ENCODE assay signal across 17 cellular contexts in genomic region chr14:92389598-92390126, GRCh38.
DNase-seq lines count a peak whose midpoint lies in the region; ATAC-seq, FAIRE-seq and TF ChIP-seq lines count a peak whose summit lies in the region.
"Had no signal": no experiment of that assay in that cellular context is flagged by ENCODE, and none has a peak within 500 bp of the region (broad histone marks: within the 10 kb centered on the region; RNA-seq: fewer than 3 reads in every experiment).

No MANE protein-coding gene starts in this region.

- H3K36me3 ChIP-seq in OCI-LY7 (ENCODE audit: insufficient read depth, low read length), result no peaks in the 10 kb centered on the region
- no peaks in the 10 kb centered on the region for H3K36me3 ChIP-seq in H1 (ENCODE audit: control insufficient read depth in 2 of 4, insufficient read depth in 4 of 4, low read length in 3 of 4)
- H3K36me3 ChIP-seq in mammary epithelial cell (ENCODE audit: insufficient read depth, low read length), result no peaks in the 10 kb centered on the region

- WGBS in H1 (ENCODE audit: extremely low coverage in 1 of 2, insufficient coverage in 1 of 2, insufficient read length in 1 of 2, insufficient replicate concordance in 2 of 2, low coverage in 1 of 2, low lambda C conversion rate in 2 of 2, missing lambda C conversion rate in 1 of 2), 2 experiments, result 89% methylated on average over 11 of the region's 11 CpGs; no CpG with 5 or more reads in 1 of the 2 experiments
- WGBS in mammary epithelial cell (ENCODE audit: low coverage, missing lambda C conversion rate), result 67% methylated on average over 6 of the region's 11 CpGs

- BruUV-seq in OCI-LY7 (replicated peaks; lab: Mats Ljungman, UMichigan), result no TSS peak
- BruUV-seq in mammary epithelial cell (replicated peaks; lab: Mats Ljungman, UMichigan), result no TSS peak

- H3K9ac ChIP-seq in H1 (replicated peaks in 1 of 4; ENCODE audit: extremely low read depth in 1 of 4, low read depth in 3 of 4, low read length in 3 of 4) (no peak overlapping the region), mammary epithelial cell (ENCODE audit: insufficient read depth, low read length) (no peak overlapping the region)

- no peak for DNase-seq in activated naive CD8-positive, alpha-beta T cell treated with anti-CD3 and anti-CD28 coated beads, Interleukin-2, amount 10 ng/mL, durations not matched to agents 7 days and 5 days
- no peak for DNase-seq in activated naive CD8-positive, alpha-beta T cell treated with anti-CD3 and anti-CD28 coated beads for 36 hours
- DNase-seq in OCI-LY7 (ENCODE audit: low spot score) (peak; percentile 11), H1 (ENCODE audit: low read depth in 1 of 2, low spot score in 2 of 2) (no peak), mammary epithelial cell (no peak), T-helper 2 cell (no peak), NCI-H2107 (lab: John Stamatoyannopoulos, UW) (no peak)
- no peak for DNase-seq in stimulated activated CD8-positive, alpha-beta memory T cell treated with anti-CD3 and anti-CD28 coated beads, Interleukin-4, amount 100 ng/mL, for 48 hours
- DNase-seq: CD4-positive, alpha-beta T cell; DND-41; H7; NCI-H146; NCI-H345; NCI-H748 treated with DMSO at 0.1 percent for 48 hours; SHP77 treated with DMSO at 0.1 percent for 48 hours had no signal

- TF ChIP-seq CTCF in OCI-LY7 (conservative IDR thresholded peaks at IDR 0.05; ENCODE audit: low read length) (no peak), H1 (IDR thresholded peaks at IDR 0.05; ENCODE audit: control extremely low read depth in 1 of 3, insufficient read depth in 1 of 3, low read depth in 1 of 3, low read length in 3 of 3) (no peak), mammary epithelial cell (conservative IDR thresholded peaks at IDR 0.05 in 1 of 2, IDR thresholded peaks at IDR 0.05 in 1 of 2; ENCODE audit: extremely low read depth in 1 of 2, insufficient read depth in 1 of 2, low read depth in 1 of 2, low read length in 2 of 2) (no peak)

- H2AFZ ChIP-seq in OCI-LY7 (ENCODE audit: low read length) (no peak overlapping the region), H1 (ENCODE audit: low read length) (0 out of 2 replicates have a peak overlapping the region, but pooled peaks have one; percentile 47), mammary epithelial cell (ENCODE audit: low read depth, low read length) (no peak overlapping the region)

- no peak overlapping the region; the same call in 1 of the 2 replicates for H3K18ac ChIP-seq in H1 (ENCODE audit: extremely low read depth, low read length)

- TF ChIP-seq POLR2A in H1 (IDR thresholded peaks at IDR 0.05; ENCODE audit: control extremely low read depth in 1 of 2, low read depth in 2 of 2, low read length in 2 of 2), result no peak

- H3K4ac ChIP-seq in H1 (replicated peaks; ENCODE audit: insufficient read length, low read depth, low read length), result no peak overlapping the region

- H4K8ac ChIP-seq in H1 (ENCODE audit: extremely low read depth, insufficient read depth, low read length), result peak overlapping the region; percentile 65; the same call in 1 of the 2 replicates

- peak; percentile 45 for ATAC-seq in activated naive CD8-positive, alpha-beta T cell treated with anti-CD3 and anti-CD28 coated beads, Interleukin-2, amount 10 ng/mL, durations not matched to agents 7 days and 5 days (ENCODE audit: low read depth)
- ATAC-seq: A549 had no signal

- H3K9me3 ChIP-seq in OCI-LY7 (ENCODE audit: low read length) (no peaks in the 10 kb centered on the region), H1 (ENCODE audit: insufficient read depth in 2 of 2, low read depth in 1 of 2, low read length in 1 of 2) (no peaks in the 10 kb centered on the region), mammary epithelial cell (replicated peaks; ENCODE audit: insufficient read depth, low read length) (no peaks in the 10 kb centered on the region)
- H3K9me3 ChIP-seq: A549 had no signal

- H3K4me1 Mint-ChIP-seq in activated naive CD8-positive, alpha-beta T cell treated with anti-CD3 and anti-CD28 coated beads, Interleukin-2, amount 10 ng/mL, durations not matched to agents 7 days and 5 days, result peaks cover 6% of the 10 kb centered on the region
- H3K4me1 Mint-ChIP-seq in activated naive CD8-positive, alpha-beta T cell treated with anti-CD3 and anti-CD28 coated beads for 36 hours, result no peaks in the 10 kb centered on the region

- H3K36me3 Mint-ChIP-seq in activated naive CD8-positive, alpha-beta T cell treated with anti-CD3 and anti-CD28 coated beads, Interleukin-2, amount 10 ng/mL, durations not matched to agents 7 days and 5 days, result no peaks in the 10 kb centered on the region
- H3K36me3 Mint-ChIP-seq in activated naive CD8-positive, alpha-beta T cell treated with anti-CD3 and anti-CD28 coated beads for 36 hours, result no peaks in the 10 kb centered on the region

- no peak overlapping the region for H2BK20ac ChIP-seq in H1 (ENCODE audit: low read length)

- H3K79me1 ChIP-seq in H1 (ENCODE audit: low read depth, low read length), result no peaks in the 10 kb centered on the region

- H3K4me2 ChIP-seq in OCI-LY7 (ENCODE audit: low read length) (no peak overlapping the region), H1 (ENCODE audit: insufficient read depth in 1 of 2, low read depth in 2 of 2, low read length in 2 of 2) (no peak overlapping the region), mammary epithelial cell (ENCODE audit: insufficient read depth, low read depth, low read length) (no peak overlapping the region)
- H3K4me2 ChIP-seq: A549 had no signal

- no peak overlapping the region for H3K56ac ChIP-seq in H1 (replicated peaks; ENCODE audit: insufficient read length, low read depth, low read length)

- peak overlapping the region; percentile 65; the same call in 1 of the 2 replicates for H2AK5ac ChIP-seq in H1 (ENCODE audit: low read depth, low read length)

- H3K9me2 ChIP-seq in OCI-LY7 (ENCODE audit: insufficient read depth, low read length), result no peaks in the 10 kb centered on the region

- dilution Hi-C loops in mammary epithelial cell (cut with HindIII; ENCODE audit: low sequenced_read_pairs), result no loop called here

- peaks cover 4% of the 10 kb centered on the region for H3K27me3 Mint-ChIP-seq in activated naive CD8-positive, alpha-beta T cell treated with anti-CD3 and anti-CD28 coated beads, Interleukin-2, amount 10 ng/mL, durations not matched to agents 7 days and 5 days
- H3K27me3 Mint-ChIP-seq in activated naive CD8-positive, alpha-beta T cell treated with anti-CD3 and anti-CD28 coated beads for 36 hours, result no peaks in the 10 kb centered on the region
- H3K27me3 Mint-ChIP-seq: CD4-positive, alpha-beta T cell had no signal

- no peaks in the 10 kb centered on the region for H3K9me3 Mint-ChIP-seq in activated naive CD8-positive, alpha-beta T cell treated with anti-CD3 and anti-CD28 coated beads, Interleukin-2, amount 10 ng/mL, durations not matched to agents 7 days and 5 days
- H3K9me3 Mint-ChIP-seq in activated naive CD8-positive, alpha-beta T cell treated with anti-CD3 and anti-CD28 coated beads for 36 hours, result no peaks in the 10 kb centered on the region
- H3K9me3 Mint-ChIP-seq: CD4-positive, alpha-beta T cell had no signal

- H2BK12ac ChIP-seq in H1 (ENCODE audit: low read depth, low read length), result no peak overlapping the region

- in situ Hi-C loops in mammary epithelial cell (cut with MboI; ENCODE audit: low sequenced_read_pairs in 2 of 2), result no loop called here

- H3K79me2 ChIP-seq in OCI-LY7 (ENCODE audit: insufficient read depth, low read depth, low read length) (no peaks in the 10 kb centered on the region), H1 (ENCODE audit: control insufficient read depth in 1 of 2, insufficient read depth in 2 of 2, low read length in 2 of 2) (no peaks in the 10 kb centered on the region), mammary epithelial cell (ENCODE audit: insufficient read depth, low read length) (no peaks in the 10 kb centered on the region)

- H3K4me3 ChIP-seq in OCI-LY7 (ENCODE audit: low read depth, low read length, poor library complexity, severe bottlenecking) (no peak overlapping the region), H1 (ENCODE audit: extremely low read depth in 1 of 4, insufficient read depth in 2 of 4, low read depth in 3 of 4, low read length in 4 of 4) (no peak overlapping the region), mammary epithelial cell (replicated peaks in 1 of 3; ENCODE audit: insufficient read depth in 1 of 3, low read depth in 2 of 3, low read length in 3 of 3) (no peak overlapping the region)
- H3K4me3 ChIP-seq: A549 had no signal

- H3K27me3 ChIP-seq in H1 (replicated peaks in 1 of 4; ENCODE audit: control insufficient read depth in 3 of 4, extremely low read depth in 1 of 4, insufficient read depth in 3 of 4, low read length in 3 of 4) (no peaks in the 10 kb centered on the region), mammary epithelial cell (ENCODE audit: insufficient read depth, low read length) (no peaks in the 10 kb centered on the region)

- no peak overlapping the region for H3K23ac ChIP-seq in H1 (ENCODE audit: insufficient read length)

- POLR2A ChIA-PET in activated naive CD8-positive, alpha-beta T cell treated with anti-CD3 and anti-CD28 coated beads, Interleukin-2, amount 10 ng/mL, durations not matched to agents 7 days and 5 days (lab: Charles Lee), result no interaction called here
- POLR2A ChIA-PET in OCI-LY7 (lab: Charles Lee) (no interaction called here), H1 (lab: Charles Lee; ENCODE audit: partially characterized antibody) (no interaction called here)

- H3K14ac ChIP-seq in H1 (ENCODE audit: insufficient read length), result no peak overlapping the region

- no peak for FAIRE-seq in H1 (lab: Jason Lieb, UNC)
- FAIRE-seq: A549, RCC 7860 had no signal

- TF ChIP-seq EP300 in H1 (IDR thresholded peaks at IDR 0.05; ENCODE audit: borderline replicate concordance in 1 of 2, low read depth in 2 of 2, low read length in 2 of 2), result no peak

- CTCF ChIA-PET in OCI-LY7 (lab: Charles Lee; ENCODE audit: unreplicated experiment) (no interaction called here), H1 (lab: Charles Lee; ENCODE audit: partially characterized antibody) (interaction anchor here (1.9 kb wide), 1 partner anchor 37 kb away, joined by 7 read pairs; no protein-coding TSS in a partner anchor), mammary epithelial cell (lab: Charles Lee; ENCODE audit: low non-redundant PET) (no interaction called here)

- intact Hi-C loops in OCI-LY7 (cut with micrococcal nuclease; ENCODE audit: unreplicated experiment) (no loop called here), mammary epithelial cell (cut with micrococcal nuclease) (loop anchor here (10.0 kb wide), 2 partner anchors 125 to 215 kb away; partner anchors contain the start of gene RIN3)

- H4K5ac ChIP-seq in H1 (ENCODE audit: insufficient read length, low read depth, low read length), result no peak overlapping the region

- 0 out of 2 replicates have a peak, but pooled peaks cover 2% of the 10 kb centered on the region for H3K23me2 ChIP-seq in H1 (ENCODE audit: low read depth, low read length)

- no peak overlapping the region for H2BK15ac ChIP-seq in H1 (ENCODE audit: low read length)

- H3K4me1 ChIP-seq in OCI-LY7 (ENCODE audit: insufficient read depth, low read length, poor library complexity, severe bottlenecking) (peaks cover 17% of the 10 kb centered on the region), H1 (replicated peaks in 1 of 4; ENCODE audit: control insufficient read depth in 3 of 4, insufficient read depth in 4 of 4, low read length in 3 of 4) (peaks cover 0 to 11% (median 1%) of the 10 kb centered on the region in 4 experiments; a peak in 5 of 7 replicates), mammary epithelial cell (ENCODE audit: insufficient read depth, low read length) (no peaks in the 10 kb centered on the region)
- H3K4me1 ChIP-seq: A549 had no signal

- TF ChIP-seq RAD21 in H1 (IDR thresholded peaks at IDR 0.05 in 1 of 2, conservative IDR thresholded peaks at IDR 0.05 in 1 of 2; ENCODE audit: low read depth in 2 of 2, low read length in 2 of 2), result no peak

- no peak overlapping the region for H2BK5ac ChIP-seq in H1 (ENCODE audit: low read depth, low read length)

- H2BK120ac ChIP-seq in H1 (replicated peaks; ENCODE audit: low read depth, low read length), result no peak overlapping the region

- H4K91ac ChIP-seq in H1 (replicated peaks; ENCODE audit: insufficient read length, low read length), result no peak overlapping the region

- H3K27ac Mint-ChIP-seq in activated naive CD8-positive, alpha-beta T cell treated with anti-CD3 and anti-CD28 coated beads, Interleukin-2, amount 10 ng/mL, durations not matched to agents 7 days and 5 days, result no peak overlapping the region
- no peak overlapping the region for H3K27ac Mint-ChIP-seq in activated naive CD8-positive, alpha-beta T cell treated with anti-CD3 and anti-CD28 coated beads for 36 hours
- H3K27ac Mint-ChIP-seq: CD4-positive, alpha-beta T cell had no signal

- H4K20me1 ChIP-seq in OCI-LY7 (ENCODE audit: insufficient read depth, low read length) (no peaks in the 10 kb centered on the region), H1 (replicated peaks in 1 of 2; ENCODE audit: control insufficient read depth in 1 of 2, insufficient read depth in 2 of 2, low read length in 2 of 2) (no peaks in the 10 kb centered on the region), mammary epithelial cell (ENCODE audit: insufficient read depth, low read length) (no peaks in the 10 kb centered on the region)

- H3K4me3 Mint-ChIP-seq in activated naive CD8-positive, alpha-beta T cell treated with anti-CD3 and anti-CD28 coated beads, Interleukin-2, amount 10 ng/mL, durations not matched to agents 7 days and 5 days, result no peak overlapping the region
- no peak overlapping the region for H3K4me3 Mint-ChIP-seq in activated naive CD8-positive, alpha-beta T cell treated with anti-CD3 and anti-CD28 coated beads for 36 hours
- H3K4me3 Mint-ChIP-seq: CD4-positive, alpha-beta T cell had no signal

- H3K27ac ChIP-seq in OCI-LY7 (ENCODE audit: low read depth, low read length, poor library complexity, severe bottlenecking), result no peak overlapping the region
- H3K27ac ChIP-seq in H1 (ENCODE audit: low read depth, low read length), result no peak overlapping the region
- no peak overlapping the region for H3K27ac ChIP-seq in mammary epithelial cell (ENCODE audit: insufficient read depth, low read depth, low read length)
- H3K27ac ChIP-seq: A549 had no signal
